ENCODE assay signal across 1 cellular context in genomic region chr1:89898150-89898549, GRCh38.
TF ChIP-seq lines count a peak whose summit lies in the region.

No MANE protein-coding gene starts in this region.

TF ChIP-seq in WTC11, 78 proteins besides CTCF, POLR2A, EP300 and RAD21 (continued from another document):
- TF ChIP-seq ZNF425 (CRISPR knock-in tag; conservative IDR thresholded peaks at IDR 0.05): no peak
